Comparison of ENCODE assay signal across 8 cellular contexts in genomic region chr17:18262111-18262510, GRCh38. TPM values are rescaled to one million over a fixed set of nuclear protein-coding genes. Genes with fewer than 3 reads are reported as not detected.
DNase-seq lines count a peak whose midpoint lies in the region; ATAC-seq and TF ChIP-seq lines count a peak whose summit lies in the region.
"Had no signal": no experiment of that assay in that cellular context is flagged by ENCODE, and none has a peak within 500 bp of the region (broad histone marks: within the 10 kb centered on the region; RNA-seq: fewer than 3 reads in every experiment).

No MANE protein-coding gene starts in this region.

- no peak overlapping the region for H4K5ac ChIP-seq in mesendoderm (ENCODE audit: low read length)

- H3K36me3 ChIP-seq in HCT116 (ENCODE audit: control insufficient read depth in 1 of 2, insufficient read depth in 2 of 2, low read length in 2 of 2) (peaks cover 5 to 8% of the 10 kb centered on the region in 2 experiments; a peak in 3 of 4 replicates), mesendoderm (ENCODE audit: control insufficient read depth, insufficient read depth, low read length) (peaks cover 2% of the 10 kb centered on the region)

- H4K8ac ChIP-seq in mesendoderm (ENCODE audit: low read depth, low read length) = no peak overlapping the region

- peaks cover 37% of the 10 kb centered on the region for H3K4me1 Mint-ChIP-seq in activated naive CD8-positive, alpha-beta T cell treated with anti-CD3 and anti-CD28 coated beads, Interleukin-2, amount 50 U/mL, for 24 hours
- peaks cover 37% of the 10 kb centered on the region for H3K4me1 Mint-ChIP-seq in nephron progenitor cell

- peak overlapping the region; percentile 49 for H3K27ac Mint-ChIP-seq in activated naive CD8-positive, alpha-beta T cell treated with anti-CD3 and anti-CD28 coated beads, Interleukin-2, amount 50 U/mL, for 24 hours
- no peak overlapping the region for H3K27ac Mint-ChIP-seq in nephron progenitor cell

- no peaks in the 10 kb centered on the region for H3K9me2 ChIP-seq in HCT116 (ENCODE audit: insufficient read depth)

- TF ChIP-seq POLR2A in HCT116 (IDR thresholded peaks at IDR 0.05; ENCODE audit: borderline replicate concordance, extremely low read depth, insufficient read depth, insufficient read length) = no peak

- H3K27ac ChIP-seq in HCT116 (ENCODE audit: low read depth, low read length) (peak overlapping the region; percentile 94), mesendoderm (ENCODE audit: low read depth, low read length) (no peak overlapping the region)

- H3K79me2 ChIP-seq in HCT116 (ENCODE audit: insufficient read depth, low read length) (peaks cover 30% of the 10 kb centered on the region), mesendoderm (ENCODE audit: control insufficient read depth, insufficient read depth, low read length) (peaks cover 10% of the 10 kb centered on the region)

- DNase-seq in HCT116 (ENCODE audit: low read depth, low spot score) (no peak), nephron progenitor cell (no peak), mesendoderm (no peak)
- DNase-seq in activated naive CD8-positive, alpha-beta T cell treated with anti-CD3 and anti-CD28 coated beads, Interleukin-2, amount 50 U/mL, for 24 hours = no peak
- no peak for DNase-seq in activated CD4-positive, CD25-positive, alpha-beta regulatory T cell treated with anti-CD3 and anti-CD28 coated beads, Interleukin-2, amount 50 U/mL, for 72 hours
- DNase-seq: stimulated activated CD4-positive, alpha-beta T cell treated with anti-CD3 and anti-CD28 coated beads, Interleukin-4, amount 100 ng/mL, for 4 hours had no signal

- BruUV-seq in HCT116 (replicated peaks; lab: Mats Ljungman, UMichigan) = no TSS peak

- H3K9ac ChIP-seq in HCT116 (ENCODE audit: low read length) (peak overlapping the region; percentile 86), mesendoderm (ENCODE audit: low read length) (no peak overlapping the region)

- no peak overlapping the region for H2BK120ac ChIP-seq in mesendoderm (ENCODE audit: low read depth, low read length)

- TF ChIP-seq RAD21 in HCT116 (IDR thresholded peaks at IDR 0.05; ENCODE audit: low read depth) = no peak

- peak overlapping the region; percentile 99 for H3K4me2 ChIP-seq in HCT116 (ENCODE audit: low read length)
- H3K4me2 ChIP-seq in mesendoderm (ENCODE audit: low read length) = no peak overlapping the region

- TF ChIP-seq CTCF in HCT116 (IDR thresholded peaks at IDR 0.05 in 2 of 3, conservative IDR thresholded peaks at IDR 0.05 in 1 of 3; ENCODE audit: borderline replicate concordance in 1 of 3, insufficient read depth in 1 of 3, low read depth in 2 of 3, low read length in 2 of 3) (no peak), nephron progenitor cell (IDR thresholded peaks at IDR 0.05) (no peak)

- no peak overlapping the region for H2BK15ac ChIP-seq in mesendoderm (replicated peaks; ENCODE audit: low read depth)

- H3K18ac ChIP-seq in mesendoderm (ENCODE audit: low read length) = no peak overlapping the region

- H3K27me3 ChIP-seq in HCT116 (ENCODE audit: insufficient read depth, low read length) (no peaks in the 10 kb centered on the region), mesendoderm (ENCODE audit: insufficient read depth, low read length, poor library complexity) (no peaks in the 10 kb centered on the region)

- H3K27me3 Mint-ChIP-seq in activated naive CD8-positive, alpha-beta T cell treated with anti-CD3 and anti-CD28 coated beads, Interleukin-2, amount 50 U/mL, for 24 hours = no peaks in the 10 kb centered on the region
- no peaks in the 10 kb centered on the region for H3K27me3 Mint-ChIP-seq in nephron progenitor cell (ENCODE audit: low read depth, poor library complexity)

- H3K4me1 ChIP-seq in HCT116 (ENCODE audit: control insufficient read depth in 1 of 2, insufficient read depth in 2 of 2, low read length in 2 of 2) (peaks cover 27 to 37% of the 10 kb centered on the region in 2 experiments), mesendoderm (ENCODE audit: control insufficient read depth, low read depth, low read length) (peaks cover 3% of the 10 kb centered on the region)

- intact Hi-C loops in HCT116 (cut with micrococcal nuclease) = loop anchor here (5.0 kb wide), 1 partner anchor 50 kb away; the partner anchor contains the start of gene TOP3A

- H3K4ac ChIP-seq in mesendoderm (ENCODE audit: low read depth, low read length) = no peak overlapping the region

- no peaks in the 10 kb centered on the region for H4K20me1 ChIP-seq in HCT116 (ENCODE audit: insufficient read depth)

- RAD21 ChIA-PET in HCT116 (lab: Charles Lee; ENCODE audit: low non-redundant PET in 1 of 2, low total read pairs in 2 of 2, uncharacterized antibody in 2 of 2, unreplicated experiment in 2 of 2) = no interaction called here

- peaks cover 13% of the 10 kb centered on the region for H3K79me1 ChIP-seq in mesendoderm (ENCODE audit: low read length)

- CTCF ChIA-PET in HCT116 (lab: Charles Lee) = no interaction called here

- peak overlapping the region; percentile 78 for H3K4me3 Mint-ChIP-seq in activated naive CD8-positive, alpha-beta T cell treated with anti-CD3 and anti-CD28 coated beads, Interleukin-2, amount 50 U/mL, for 24 hours
- peak overlapping the region; percentile 84 for H3K4me3 Mint-ChIP-seq in nephron progenitor cell

- no CpG with 5 or more reads among the region's 2 CpGs for WGBS in mesendoderm (ENCODE audit: extremely low coverage, insufficient coverage, low lambda C conversion rate)

- H3K9me3 ChIP-seq in HCT116 (ENCODE audit: control insufficient read depth in 1 of 2, insufficient read depth in 1 of 2, low read depth in 1 of 2, low read length in 2 of 2) = no peaks in the 10 kb centered on the region

- H3K36me3 Mint-ChIP-seq in activated naive CD8-positive, alpha-beta T cell treated with anti-CD3 and anti-CD28 coated beads, Interleukin-2, amount 50 U/mL, for 24 hours (ENCODE audit: low read depth) = no peaks in the 10 kb centered on the region
- H3K36me3 Mint-ChIP-seq in nephron progenitor cell (ENCODE audit: low read depth) = peaks cover 6% of the 10 kb centered on the region

- H3K56ac ChIP-seq in mesendoderm (ENCODE audit: low read length) = no peak overlapping the region

- H2AK5ac ChIP-seq in mesendoderm (ENCODE audit: low read length) = no peak overlapping the region

- H3K23ac ChIP-seq in mesendoderm (ENCODE audit: low read length) = no peak overlapping the region

- no peak overlapping the region for H2AFZ ChIP-seq in HCT116 (ENCODE audit: low read depth, low read length, poor library complexity, severe bottlenecking)

- H3K4me3 ChIP-seq in HCT116 (replicated peaks in 1 of 2; ENCODE audit: low read depth in 1 of 2, low read length in 2 of 2) (peak overlapping the region in 1 of 2 experiments; percentile 86; a peak in 2 of 4 replicates), mesendoderm (ENCODE audit: low read length) (no peak overlapping the region)

- POLR2A ChIA-PET in HCT116 (lab: Charles Lee) = no interaction called here

- no peak overlapping the region for H2BK5ac ChIP-seq in mesendoderm (ENCODE audit: low read length)

- no peaks in the 10 kb centered on the region for H3K9me3 Mint-ChIP-seq in activated naive CD8-positive, alpha-beta T cell treated with anti-CD3 and anti-CD28 coated beads, Interleukin-2, amount 50 U/mL, for 24 hours
- no peaks in the 10 kb centered on the region for H3K9me3 Mint-ChIP-seq in nephron progenitor cell
- H3K9me3 Mint-ChIP-seq: activated naive CD4-positive, alpha-beta T cell treated with anti-CD3 and anti-CD28 coated beads, Interleukin-2, amount 50 U/mL, for 72 hours had no signal

- no peak for ATAC-seq in HCT116
- ATAC-seq in activated naive CD8-positive, alpha-beta T cell treated with anti-CD3 and anti-CD28 coated beads, Interleukin-2, amount 50 U/mL, for 24 hours = no peak
- no peak for ATAC-seq in GM21786 (IDR thresholded peaks at IDR 0.05; ENCODE audit: unreplicated experiment)
- ATAC-seq: activated naive CD4-positive, alpha-beta T cell treated with anti-CD3 and anti-CD28 coated beads, Interleukin-2, amount 50 U/mL, for 72 hours had no signal

TF ChIP-seq in HCT116, 20 proteins besides CTCF, POLR2A, EP300 and RAD21 (continues in another document):
- no peak for TF ChIP-seq EZH2 (IDR thresholded peaks at IDR 0.05)
- no peak for TF ChIP-seq TCF7L2 (IDR thresholded peaks at IDR 0.05; ENCODE audit: borderline replicate concordance, extremely low read depth, insufficient read depth, insufficient read length)
- TF ChIP-seq ZNF274 (IDR thresholded peaks at IDR 0.05; ENCODE audit: low read depth, low read length) = no peak
- TF ChIP-seq JUND (IDR thresholded peaks at IDR 0.05) = no peak
- TF ChIP-seq SP1 (IDR thresholded peaks at IDR 0.05; ENCODE audit: low read depth) = no peak
- TF ChIP-seq EGR1 (IDR thresholded peaks at IDR 0.05; ENCODE audit: low read depth) = no peak
- no peak for TF ChIP-seq FOSL1 (IDR thresholded peaks at IDR 0.05; ENCODE audit: low read depth)
- no peak for TF ChIP-seq ZBTB33 (IDR thresholded peaks at IDR 0.05; ENCODE audit: extremely low read depth, insufficient replicate concordance, low read length)

RNA-seq across cellular contexts. Expression of gene MIEF2, which starts 1.6 kb away (rescaled TPM):
- total RNA-seq in HCT116 (2021; ENCODE audit: unreplicated experiment) = 9.3 TPM
- polyA plus RNA-seq in HCT116 (2012) = 7.3 and 9.9 TPM in 2 replicates
- 2.6 TPM for polyA plus RNA-seq in mesendoderm (2013, experiment 1 of 2)
- polyA plus RNA-seq in mesendoderm (2013, experiment 2 of 2) = 2.5 TPM

RNA-seq across cellular contexts. Expression of gene FLII, which starts 3.6 kb away (rescaled TPM):
- total RNA-seq in HCT116 (2021; ENCODE audit: unreplicated experiment) = 264 TPM
- polyA plus RNA-seq in HCT116 (2012) = 312 and 354 TPM in 2 replicates
- 198 TPM for polyA plus RNA-seq in mesendoderm (2013, experiment 1 of 2)
- polyA plus RNA-seq in mesendoderm (2013, experiment 2 of 2) = 204 TPM

RNA-seq across cellular contexts. Expression of gene LLGL1, which starts 36.7 kb away (rescaled TPM):
- total RNA-seq in HCT116 (2021; ENCODE audit: unreplicated experiment) = 44.3 TPM
- 31.7 and 34.1 TPM in 2 replicates for polyA plus RNA-seq in HCT116 (2012)
- polyA plus RNA-seq in mesendoderm (2013, experiment 1 of 2) = 30.6 TPM
- 31.0 TPM for polyA plus RNA-seq in mesendoderm (2013, experiment 2 of 2)

RNA-seq across cellular contexts. Expression of gene TOP3A, which starts 52.7 kb away (rescaled TPM):
- 48.8 TPM for total RNA-seq in HCT116 (2021; ENCODE audit: unreplicated experiment)
- polyA plus RNA-seq in HCT116 (2012) = 17.7 and 24.2 TPM in 2 replicates
- polyA plus RNA-seq in mesendoderm (2013, experiment 1 of 2) = 24.2 TPM
- 25.3 TPM for polyA plus RNA-seq in mesendoderm (2013, experiment 2 of 2)

RNA-seq across cellular contexts. Expression of gene SMCR8, which starts 53.0 kb away (rescaled TPM):
- total RNA-seq in HCT116 (2021; ENCODE audit: unreplicated experiment) = 12.7 TPM
- polyA plus RNA-seq in HCT116 (2012) = 6.7 and 7.2 TPM in 2 replicates
- polyA plus RNA-seq in mesendoderm (2013, experiment 1 of 2) = 9.8 TPM
- polyA plus RNA-seq in mesendoderm (2013, experiment 2 of 2) = 9.7 TPM
